10 cellular contexts compared by ENCODE assay signal in genomic region chr12:104742551-104742961, GRCh38.
DNase-seq lines count a peak whose midpoint lies in the region; ATAC-seq and TF ChIP-seq lines count a peak whose summit lies in the region.
"Had no signal": no experiment of that assay in that cellular context is flagged by ENCODE, and none has a peak within 500 bp of the region (broad histone marks: within the 10 kb centered on the region; RNA-seq: fewer than 3 reads in every experiment).

No MANE protein-coding gene starts in this region.

- DNase-seq in CD4-positive, alpha-beta memory T cell, result no peak
- peak; percentile 58 for DNase-seq in NCI-H2107 (lab: John Stamatoyannopoulos, UW)
- DNase-seq in cerebellum (ENCODE audit: low spot score), result peak; percentile 60
- no peak for DNase-seq in neural crest cell (ENCODE audit: low read depth, low spot score)
- no peak for DNase-seq in stimulated activated CD4-positive, alpha-beta T cell treated with anti-CD3 and anti-CD28 coated beads, Interleukin-1b, Interleukin-23, amount 100 ng/mL, for 48 hours
- no peak for DNase-seq in CD8-positive, alpha-beta T cell
- DNase-seq: activated CD4-positive, CD25-positive, alpha-beta regulatory T cell; islet precursor cell had no signal

- H3K9me3 Mint-ChIP-seq in CD4-positive, alpha-beta memory T cell, result peaks cover 0 to 2% (median 0%) of the 10 kb centered on the region in 8 donors
- H3K9me3 Mint-ChIP-seq in neural crest cell, result no peaks in the 10 kb centered on the region
- H3K9me3 Mint-ChIP-seq in CD8-positive, alpha-beta T cell, result peaks cover 4% of the 10 kb centered on the region

- POLR2A ChIA-PET in CD4-positive, alpha-beta memory T cell (lab: Charles Lee; ENCODE audit: partially characterized antibody), result no interaction called here
- POLR2A ChIA-PET in CD8-positive, alpha-beta T cell (lab: Charles Lee), result no interaction called here

- peaks cover 60% of the 10 kb centered on the region for H3K4me1 ChIP-seq in CD4-positive, alpha-beta memory T cell (ENCODE audit: insufficient read depth, low read length)
- peaks cover 31% of the 10 kb centered on the region for H3K4me1 ChIP-seq in CD8-positive, alpha-beta T cell (ENCODE audit: insufficient read depth, low read length)

- no peak overlapping the region for H3K4me3 ChIP-seq in CD4-positive, alpha-beta memory T cell (ENCODE audit: low read length in 2 of 2)
- no peak overlapping the region for H3K4me3 ChIP-seq in CD8-positive, alpha-beta T cell (ENCODE audit: low read depth, low read length)

- H3K4me1 Mint-ChIP-seq in CD4-positive, alpha-beta memory T cell, result peaks cover 68 to 87% (median 75%) of the 10 kb centered on the region in 4 donors
- peaks cover 69% of the 10 kb centered on the region for H3K4me1 Mint-ChIP-seq in neural crest cell
- H3K4me1 Mint-ChIP-seq in CD8-positive, alpha-beta T cell (ENCODE audit: low read depth), result peaks cover 65% of the 10 kb centered on the region

- H3K36me3 ChIP-seq in CD4-positive, alpha-beta memory T cell (ENCODE audit: insufficient read depth, low read length), result no peaks in the 10 kb centered on the region
- H3K36me3 ChIP-seq in CD8-positive, alpha-beta T cell (ENCODE audit: insufficient read depth, low read length), result no peaks in the 10 kb centered on the region

- ATAC-seq in GM21515 (IDR thresholded peaks at IDR 0.05; ENCODE audit: unreplicated experiment) (no peak), HG02588 (IDR thresholded peaks at IDR 0.05; ENCODE audit: unreplicated experiment) (no peak)
- ATAC-seq in CD8-positive, alpha-beta T cell, result no peak

- TF ChIP-seq CTCF in neural crest cell (conservative IDR thresholded peaks at IDR 0.05), result no peak
- no peak for TF ChIP-seq CTCF in CD8-positive, alpha-beta T cell (IDR thresholded peaks at IDR 0.05)

- H3K4me3 Mint-ChIP-seq in CD4-positive, alpha-beta memory T cell, result peak overlapping the region in 1 of 8 donors; percentile 31
- peak overlapping the region; percentile 4 for H3K4me3 Mint-ChIP-seq in neural crest cell
- H3K4me3 Mint-ChIP-seq in CD8-positive, alpha-beta T cell, result no peak overlapping the region

- no peaks in the 10 kb centered on the region for H3K27me3 Mint-ChIP-seq in CD4-positive, alpha-beta memory T cell
- no peaks in the 10 kb centered on the region for H3K27me3 Mint-ChIP-seq in neural crest cell (ENCODE audit: low read depth)
- H3K27me3 Mint-ChIP-seq in CD8-positive, alpha-beta T cell (ENCODE audit: low read depth), result no peaks in the 10 kb centered on the region

- CTCF ChIA-PET in CD4-positive, alpha-beta memory T cell (lab: Charles Lee; ENCODE audit: partially characterized antibody), result no interaction called here
- CTCF ChIA-PET in CD8-positive, alpha-beta T cell (lab: Charles Lee), result no interaction called here

- H3K27ac Mint-ChIP-seq in CD4-positive, alpha-beta memory T cell, result peak overlapping the region in 5 of 7 donors; percentile 21 to 89 (median 52)
- peak overlapping the region; percentile 8 for H3K27ac Mint-ChIP-seq in neural crest cell (ENCODE audit: unreplicated experiment)
- no peak overlapping the region for H3K27ac Mint-ChIP-seq in CD8-positive, alpha-beta T cell

- no peaks in the 10 kb centered on the region for H3K27me3 ChIP-seq in CD4-positive, alpha-beta memory T cell (ENCODE audit: insufficient read depth, low read length)
- H3K27me3 ChIP-seq in CD8-positive, alpha-beta T cell (ENCODE audit: insufficient read depth, low read length), result no peaks in the 10 kb centered on the region

- H3K9me3 ChIP-seq in CD4-positive, alpha-beta memory T cell (ENCODE audit: control insufficient read depth in 1 of 2, low read length in 2 of 2), result no peaks in the 10 kb centered on the region
- H3K9me3 ChIP-seq in CD8-positive, alpha-beta T cell (ENCODE audit: low read length), result no peaks in the 10 kb centered on the region

- peaks cover 0 to 8% of the 10 kb centered on the region in 2 donors for H3K36me3 Mint-ChIP-seq in CD4-positive, alpha-beta memory T cell
- H3K36me3 Mint-ChIP-seq in neural crest cell (ENCODE audit: low read depth), result no peaks in the 10 kb centered on the region
- H3K36me3 Mint-ChIP-seq in CD8-positive, alpha-beta T cell, result peaks cover 4% of the 10 kb centered on the region

- no peak overlapping the region for H3K27ac ChIP-seq in CD4-positive, alpha-beta memory T cell (ENCODE audit: low read depth, low read length)
- H3K27ac ChIP-seq in CD8-positive, alpha-beta T cell (ENCODE audit: low read depth, low read length), result no peak overlapping the region

- intact Hi-C loops in CD4-positive, alpha-beta memory T cell (cut with micrococcal nuclease), result no loop called here
- intact Hi-C loops in CD8-positive, alpha-beta T cell (cut with DNase I, micrococcal nuclease), result no loop called here

Comparison
In these comparisons a context has a peak if more than half of its experiments do, and no peak if none do; other contexts are left out.
1. DNase-seq: peak in NCI-H2107 (single experiment) and cerebellum (single experiment); none in CD4-positive, alpha-beta memory T cell (0 of 5), neural crest cell (single experiment), stimulated activated CD4-positive, alpha-beta T cell treated with anti-CD3 and anti-CD28 coated beads, Interleukin-1b, Interleukin-23, amount 100 ng/mL, for 48 hours (single experiment) and CD8-positive, alpha-beta T cell (0 of 7).